3 cellular contexts compared by ENCODE assay signal in genomic region chr6:10156875-10157274, GRCh38.
TF ChIP-seq lines count a peak whose summit lies in the region.

No MANE protein-coding gene starts in this region.

TF ChIP-seq in HEK293, 187 proteins besides CTCF, POLR2A, EP300 and RAD21:
- TF ChIP-seq BCL6B (tag by site-specific recombination; IDR thresholded peaks at IDR 0.05) (no peak), ZNF580 (tag by site-specific recombination; IDR thresholded peaks at IDR 0.05) (0 out of 2 replicates have a peak, but pooled peaks have one; percentile 19), ZNF146 (tag by site-specific recombination; IDR thresholded peaks at IDR 0.05) (peak; percentile 96)

TF ChIP-seq in K562, 482 proteins besides CTCF, POLR2A, EP300 and RAD21:
- TF ChIP-seq CBFA2T2 (conservative IDR thresholded peaks at IDR 0.05) (no peak), COPS2 (conservative IDR thresholded peaks at IDR 0.05) (no peak), RBM25 (IDR thresholded peaks at IDR 0.05; ENCODE audit: low read depth, low read length, severe bottlenecking) (peak; percentile 5), ZNF146 (CRISPR knock-in tag; IDR thresholded peaks at IDR 0.05; ENCODE audit: unreplicated experiment) (peak; percentile 94)

TF ChIP-seq in H1, 55 proteins besides CTCF, POLR2A, EP300 and RAD21:
- no peak for TF ChIP-seq CBX5 (IDR thresholded peaks at IDR 0.05; ENCODE audit: low read depth, low read length)
- 0 out of 2 replicates have a peak, but pooled peaks have one; percentile 30 for TF ChIP-seq KDM1A (IDR thresholded peaks at IDR 0.05; ENCODE audit: borderline replicate concordance, low read length)
- TF ChIP-seq JUND (IDR thresholded peaks at IDR 0.05; ENCODE audit: low read length) = no peak
TF ChIP-seq in H1: peak in this region for 1.
